Comparison of ENCODE assay signal across 19 cellular contexts in the genomic region with DNA sequence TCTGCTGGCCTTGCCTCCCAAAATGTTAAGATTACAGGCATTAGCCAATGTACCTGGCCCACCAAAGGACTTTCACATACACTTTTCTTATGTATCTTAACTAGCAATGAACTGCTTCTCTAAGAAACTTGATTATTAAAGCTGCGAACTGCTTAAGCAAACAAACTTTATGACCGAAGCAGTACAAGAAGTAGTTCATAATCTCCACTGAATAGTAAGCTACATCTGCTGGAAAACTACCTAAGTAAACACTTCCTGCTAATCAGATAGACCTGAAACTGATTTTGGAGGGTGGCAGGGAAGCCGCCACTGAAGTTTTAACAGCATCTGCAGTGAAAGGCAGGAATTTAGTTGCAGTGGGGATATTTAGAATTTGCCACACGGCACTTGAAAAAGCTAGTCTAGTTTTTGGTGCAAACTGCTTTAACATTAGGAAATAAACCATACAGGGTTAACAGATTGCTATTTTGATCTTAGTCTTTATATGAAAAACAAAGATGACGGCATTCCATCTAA. TPM values are rescaled to one million over a fixed set of nuclear protein-coding genes. Genes with fewer than 3 reads are reported as not detected.
"Had no signal": no experiment of that assay in that cellular context is flagged by ENCODE, and none has a peak within 500 bp of the region (broad histone marks: within the 10 kb centered on the region; RNA-seq: fewer than 3 reads in every experiment).

No MANE protein-coding gene starts in this region.

- H3K27ac ChIP-seq: epithelial cell of prostate, gastrocnemius medialis, upper lobe of right lung had no signal

- H3K27me3 Mint-ChIP-seq: activated CD8-positive, alpha-beta memory T cell treated with anti-CD3 and anti-CD28 coated beads, Interleukin-2, amount 10 ng/mL, durations not matched to agents 7 days and 5 days; activated naive CD8-positive, alpha-beta T cell treated with anti-CD3 and anti-CD28 coated beads, Interleukin-2, amount 10 ng/mL, durations not matched to agents 7 days and 5 days; dendritic cell treated with granulocyte-macrophage colony-stimulating factor and Interleukin-4, amounts not matched to agents 40 ng/mL and 50 ng/mL, for 4 days; effector memory CD8-positive, alpha-beta T cell; stimulated activated naive CD8-positive, alpha-beta T cell treated with anti-CD3 and anti-CD28 coated beads, Interleukin-15, Interleukin-2, amounts not matched to agents 100 ng/mL and 50 ng/mL, for 24 hours had no signal

- DNase-seq: activated CD8-positive, alpha-beta memory T cell treated with anti-CD3 and anti-CD28 coated beads, Interleukin-2, amount 10 ng/mL, durations not matched to agents 7 days and 5 days; activated gamma-delta T cell; activated naive CD8-positive, alpha-beta T cell treated with anti-CD3 and anti-CD28 coated beads, Interleukin-2, amount 10 ng/mL, durations not matched to agents 7 days and 5 days; activated T-cell treated with anti-CD3 and anti-CD28 coated beads, Interleukin-2, amount 50 U/mL, for 4 hours; anterior cingulate cortex; cerebellar nuclear complex; effector memory CD8-positive, alpha-beta T cell; gastrocnemius medialis; heart right ventricle; mesenchymal stem cell; stimulated activated CD4-positive, alpha-beta T cell treated with anti-CD3 and anti-CD28 coated beads, Interleukin-2, amount 100 ng/mL, for 48 hours; stimulated activated CD8-positive, alpha-beta memory T cell treated with anti-CD3 and anti-CD28 coated beads, Interleukin-4, amount 100 ng/mL, for 48 hours had no signal

- H3K4me3 Mint-ChIP-seq: activated CD8-positive, alpha-beta memory T cell treated with anti-CD3 and anti-CD28 coated beads, Interleukin-2, amount 10 ng/mL, durations not matched to agents 7 days and 5 days; activated naive CD8-positive, alpha-beta T cell treated with anti-CD3 and anti-CD28 coated beads, Interleukin-2, amount 10 ng/mL, durations not matched to agents 7 days and 5 days; activated T-cell treated with anti-CD3 and anti-CD28 coated beads, Interleukin-2, amount 50 U/mL, for 4 hours; dendritic cell treated with granulocyte-macrophage colony-stimulating factor and Interleukin-4, amounts not matched to agents 40 ng/mL and 50 ng/mL, for 4 days; effector memory CD8-positive, alpha-beta T cell; stimulated activated naive CD8-positive, alpha-beta T cell treated with anti-CD3 and anti-CD28 coated beads, Interleukin-15, Interleukin-2, amounts not matched to agents 100 ng/mL and 50 ng/mL, for 24 hours had no signal

- H3K9me3 ChIP-seq: gastrocnemius medialis, heart right ventricle, left lung, upper lobe of right lung had no signal

- H3K27ac Mint-ChIP-seq: activated CD8-positive, alpha-beta memory T cell treated with anti-CD3 and anti-CD28 coated beads, Interleukin-2, amount 10 ng/mL, durations not matched to agents 7 days and 5 days; activated naive CD8-positive, alpha-beta T cell treated with anti-CD3 and anti-CD28 coated beads, Interleukin-2, amount 10 ng/mL, durations not matched to agents 7 days and 5 days; dendritic cell treated with granulocyte-macrophage colony-stimulating factor and Interleukin-4, amounts not matched to agents 40 ng/mL and 50 ng/mL, for 4 days; effector memory CD8-positive, alpha-beta T cell; stimulated activated naive CD8-positive, alpha-beta T cell treated with anti-CD3 and anti-CD28 coated beads, Interleukin-15, Interleukin-2, amounts not matched to agents 100 ng/mL and 50 ng/mL, for 24 hours had no signal

- ATAC-seq: activated CD4-positive, CD25-positive, alpha-beta regulatory T cell treated with anti-CD3 and anti-CD28 coated beads, Interleukin-2, amount 50 U/mL, for 24 hours; activated CD8-positive, alpha-beta memory T cell treated with anti-CD3 and anti-CD28 coated beads, Interleukin-2, amount 10 ng/mL, durations not matched to agents 7 days and 5 days; activated T-cell treated with anti-CD3 and anti-CD28 coated beads, Interleukin-2, amount 50 U/mL, for 4 hours; gastrocnemius medialis had no signal

- H3K4me3 ChIP-seq: gastrocnemius medialis, heart right ventricle, left lung, upper lobe of right lung had no signal

- H3K27me3 ChIP-seq: gastrocnemius medialis, heart right ventricle, left lung, upper lobe of right lung had no signal

- H3K9me3 Mint-ChIP-seq: activated naive CD8-positive, alpha-beta T cell treated with anti-CD3 and anti-CD28 coated beads, Interleukin-2, amount 10 ng/mL, durations not matched to agents 7 days and 5 days; activated T-cell treated with anti-CD3 and anti-CD28 coated beads, Interleukin-2, amount 50 U/mL, for 4 hours; dendritic cell treated with granulocyte-macrophage colony-stimulating factor and Interleukin-4, amounts not matched to agents 40 ng/mL and 50 ng/mL, for 4 days; effector memory CD8-positive, alpha-beta T cell; stimulated activated naive CD8-positive, alpha-beta T cell treated with anti-CD3 and anti-CD28 coated beads, Interleukin-15, Interleukin-2, amounts not matched to agents 100 ng/mL and 50 ng/mL, for 24 hours had no signal

- H3K4me1 ChIP-seq: gastrocnemius medialis, upper lobe of right lung had no signal

RNA-seq across cellular contexts. Expression of gene SERINC4, which starts 8.5 kb away (rescaled TPM):
- total RNA-seq: osteocyte, upper lobe of right lung had no signal
